Comparison of ENCODE assay signal across 1 cellular context in genomic region chr10:100482834-100483185, GRCh38.
A peak's percentile ranks its signal among the peaks of the same experiment; 100 is the strongest.
TF ChIP-seq lines count a peak whose summit lies in the region.

No MANE protein-coding gene starts in this region.

TF ChIP-seq in A549, 52 proteins besides CTCF, POLR2A, EP300 and RAD21:
- TF ChIP-seq SMC3 (IDR thresholded peaks at IDR 0.05), result 0 out of 3 replicates have a peak, but pooled peaks have one; percentile 2
- no peak for TF ChIP-seq NFE2L2 (conservative IDR thresholded peaks at IDR 0.05; ENCODE audit: low read length)
TF ChIP-seq in A549: peak in this region for 1.
